Comparison of ENCODE assay signal across 11 cellular contexts in the genomic region with DNA sequence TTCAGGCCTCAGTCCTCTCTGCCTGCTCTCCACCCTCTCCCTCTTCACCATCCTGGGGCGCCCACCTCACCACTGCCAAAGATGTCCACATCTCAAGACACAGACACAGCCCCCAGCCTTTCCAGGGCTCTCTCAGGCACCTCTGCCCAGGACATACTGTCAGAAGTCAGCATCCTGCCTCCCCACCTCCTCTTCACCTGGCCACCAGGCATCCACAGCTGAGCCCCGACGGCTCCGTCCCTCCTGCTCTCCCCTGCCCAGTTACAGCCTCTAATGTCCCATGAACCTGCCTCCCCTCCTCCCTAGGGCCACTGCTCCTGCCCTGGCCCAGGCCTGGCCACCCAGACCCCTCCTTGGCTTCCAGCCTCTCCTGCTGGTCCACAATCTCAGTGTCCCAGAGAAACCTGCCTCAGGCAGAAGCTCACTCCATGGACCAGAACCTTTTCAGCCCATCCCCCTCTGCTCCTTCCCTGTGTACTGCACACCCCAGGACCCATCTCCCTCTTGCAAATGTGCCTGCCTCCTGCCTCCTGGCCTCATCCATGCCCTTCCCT. TPM values are rescaled to one million over a fixed set of nuclear protein-coding genes. Genes with fewer than 3 reads are reported as not detected.
A peak's percentile ranks its signal among the peaks of the same experiment; 100 is the strongest.
DNase-seq lines count a peak whose midpoint lies in the region; ATAC-seq and TF ChIP-seq lines count a peak whose summit lies in the region.
"Had no signal": no experiment of that assay in that cellular context is flagged by ENCODE, and none has a peak within 500 bp of the region (broad histone marks: within the 10 kb centered on the region; RNA-seq: fewer than 3 reads in every experiment).

No MANE protein-coding gene starts in this region.

- H3K36me3 ChIP-seq in muscle layer of colon (ENCODE audit: insufficient read depth, low read length): peaks cover 24% of the 10 kb centered on the region
- peaks cover 0 to 41% (median 0%) of the 10 kb centered on the region in 3 donors for H3K36me3 ChIP-seq in tibial nerve
- H3K36me3 ChIP-seq in MM.1S (replicated peaks; ENCODE audit: insufficient read depth, low read length): no peaks in the 10 kb centered on the region
- H3K36me3 ChIP-seq: BE2C had no signal

- H3F3A ChIP-seq in MM.1S (ENCODE audit: insufficient read depth, low read length): peaks cover 29% of the 10 kb centered on the region

- H2AFZ ChIP-seq in MM.1S (ENCODE audit: low read length): no peak overlapping the region

- H3K4me3 Mint-ChIP-seq in activated naive CD4-positive, alpha-beta T cell treated with anti-CD3 and anti-CD28 coated beads, Interleukin-2, amount 50 U/mL, for 24 hours: peak overlapping the region; percentile 63

- no peaks in the 10 kb centered on the region for H3K79me2 ChIP-seq in MM.1S (ENCODE audit: low read length)

- whole genome bisulfite sequencing in tibial nerve, 2 donors: 87 to 88% methylated on average over 4 of the region's 4 CpGs

- H3K9me3 ChIP-seq in muscle layer of colon (ENCODE audit: low read length) (no peaks in the 10 kb centered on the region), tibial nerve (no peaks in the 10 kb centered on the region), MM.1S (replicated peaks; ENCODE audit: insufficient read depth, low read length) (no peaks in the 10 kb centered on the region)
- H3K9me3 ChIP-seq: BE2C had no signal

- H3K4me1 ChIP-seq in muscle layer of colon (ENCODE audit: insufficient read depth, low read length): peaks cover 49% of the 10 kb centered on the region
- peaks cover 0 to 83% (median 61%) of the 10 kb centered on the region in 4 donors for H3K4me1 ChIP-seq in tibial nerve
- H3K4me1 ChIP-seq in MM.1S (ENCODE audit: low read length): peaks cover 27% of the 10 kb centered on the region

- peaks cover 63% of the 10 kb centered on the region for H3K4me1 Mint-ChIP-seq in activated naive CD4-positive, alpha-beta T cell treated with anti-CD3 and anti-CD28 coated beads, Interleukin-2, amount 50 U/mL, for 24 hours

- H3K27me3 Mint-ChIP-seq in activated naive CD4-positive, alpha-beta T cell treated with anti-CD3 and anti-CD28 coated beads, Interleukin-2, amount 50 U/mL, for 24 hours: no peaks in the 10 kb centered on the region

- no peak for TF ChIP-seq EP300 in tibial nerve (IDR thresholded peaks at IDR 0.05)

- ATAC-seq in activated naive CD4-positive, alpha-beta T cell treated with anti-CD3 and anti-CD28 coated beads, Interleukin-2, amount 50 U/mL, for 72 hours: no peak
- no peak for ATAC-seq in HG03159 (IDR thresholded peaks at IDR 0.05; ENCODE audit: unreplicated experiment)

- DNase-seq in activated naive CD4-positive, alpha-beta T cell (lab: John Stamatoyannopoulos, UW): no peak
- DNase-seq in activated naive CD4-positive, alpha-beta T cell treated with anti-CD3 and anti-CD28 coated beads, Interleukin-2, amount 50 U/mL, for 72 hours (ENCODE audit: low spot score in 2 of 2): no peak
- DNase-seq in tibial nerve (ENCODE audit: low spot score in 2 of 2): no peak
- no peak for DNase-seq in stimulated activated CD4-positive, alpha-beta T cell treated with anti-CD3 and anti-CD28 coated beads, Interleukin-4, amount 100 ng/mL, for 1 hour
- no peak for DNase-seq in MM.1S
- DNase-seq: BE2C; effector CD8-positive, alpha-beta T cell; NCI-H345 had no signal

- H3K9me3 Mint-ChIP-seq in activated naive CD4-positive, alpha-beta T cell treated with anti-CD3 and anti-CD28 coated beads, Interleukin-2, amount 50 U/mL, for 24 hours: no peaks in the 10 kb centered on the region
- no peaks in the 10 kb centered on the region for H3K9me3 Mint-ChIP-seq in activated naive CD4-positive, alpha-beta T cell treated with anti-CD3 and anti-CD28 coated beads, Interleukin-2, amount 50 U/mL, for 72 hours

- TF ChIP-seq POLR2A in tibial nerve (IDR thresholded peaks at IDR 0.05): no peak

- no peak overlapping the region for H3K4me2 ChIP-seq in MM.1S (ENCODE audit: low read depth, low read length)

- H3K4me3 ChIP-seq in muscle layer of colon (ENCODE audit: low read depth in 1 of 2, low read length in 2 of 2): no peak overlapping the region
- no peak overlapping the region for H3K4me3 ChIP-seq in tibial nerve
- no peak overlapping the region for H3K4me3 ChIP-seq in MM.1S (ENCODE audit: low read length)

- H3K9ac ChIP-seq in muscle layer of colon (ENCODE audit: low read length) (no peak overlapping the region), MM.1S (ENCODE audit: low read length) (no peak overlapping the region)

- no peaks in the 10 kb centered on the region for H3K9me2 ChIP-seq in MM.1S (replicated peaks; ENCODE audit: insufficient read depth, low read length)

- H3K27ac ChIP-seq in muscle layer of colon (ENCODE audit: low read depth, low read length) (peak overlapping the region; percentile 6), tibial nerve (peak overlapping the region; percentile 95 to 98 (median 98)), MM.1S (ENCODE audit: low read length) (no peak overlapping the region)

- H3K27me3 ChIP-seq in muscle layer of colon (ENCODE audit: control insufficient read depth in 1 of 2, insufficient read depth in 2 of 2, low read length in 2 of 2) (no peaks in the 10 kb centered on the region), tibial nerve (no peaks in the 10 kb centered on the region), MM.1S (replicated peaks; ENCODE audit: insufficient read depth, low read length) (no peaks in the 10 kb centered on the region)
- H3K27me3 ChIP-seq: BE2C had no signal

- H3K36me3 Mint-ChIP-seq in activated naive CD4-positive, alpha-beta T cell treated with anti-CD3 and anti-CD28 coated beads, Interleukin-2, amount 50 U/mL, for 24 hours: peaks cover 1% of the 10 kb centered on the region
- peaks cover 0 to 16% of the 10 kb centered on the region in 2 donors for H3K36me3 Mint-ChIP-seq in activated naive CD4-positive, alpha-beta T cell treated with anti-CD3 and anti-CD28 coated beads, Interleukin-2, amount 50 U/mL, for 72 hours

- peak overlapping the region; percentile 73 for H3K27ac Mint-ChIP-seq in activated naive CD4-positive, alpha-beta T cell treated with anti-CD3 and anti-CD28 coated beads, Interleukin-2, amount 50 U/mL, for 24 hours
- peak overlapping the region; percentile 82 to 94 for H3K27ac Mint-ChIP-seq in activated naive CD4-positive, alpha-beta T cell treated with anti-CD3 and anti-CD28 coated beads, Interleukin-2, amount 50 U/mL, for 72 hours

- TF ChIP-seq CTCF in tibial nerve (IDR thresholded peaks at IDR 0.05) (no peak), MM.1S (IDR thresholded peaks at IDR 0.05; ENCODE audit: low read length) (no peak)

- no peaks in the 10 kb centered on the region for H4K20me1 ChIP-seq in MM.1S (ENCODE audit: insufficient read depth, low read length)

RNA-seq across cellular contexts. Expression of a gene that starts 3.2 kb away (rescaled TPM):
- total RNA-seq in activated naive CD4-positive, alpha-beta T cell treated with anti-CD3 and anti-CD28 coated beads, Interleukin-2, amount 50 U/mL, for 72 hours: 10 to 100 TPM; 66.6 to 90.4 TPM
- 100 to 1,000 TPM; 236 to 476 (median 386) TPM for total RNA-seq in tibial nerve

RNA-seq across cellular contexts. Expression of a gene that starts 15.4 kb away (rescaled TPM):
- 10 to 100 TPM; 35.9 to 44.3 TPM for total RNA-seq in activated naive CD4-positive, alpha-beta T cell treated with anti-CD3 and anti-CD28 coated beads, Interleukin-2, amount 50 U/mL, for 72 hours
- total RNA-seq in tibial nerve: 10 to 100 TPM; 49.6 to 70.8 (median 56.5) TPM

RNA-seq across cellular contexts. Expression of a gene that starts 17.4 kb away (rescaled TPM):
- 10 to 100 TPM; 32.6 to 47.1 TPM for total RNA-seq in activated naive CD4-positive, alpha-beta T cell treated with anti-CD3 and anti-CD28 coated beads, Interleukin-2, amount 50 U/mL, for 72 hours
- total RNA-seq in tibial nerve: 10 to 100 TPM; 40.8 to 55.3 (median 44.6) TPM

RNA-seq across cellular contexts. Expression of a gene that starts 20.9 kb away (rescaled TPM):
- total RNA-seq in activated naive CD4-positive, alpha-beta T cell treated with anti-CD3 and anti-CD28 coated beads, Interleukin-2, amount 50 U/mL, for 72 hours: 100 to 1,000 TPM; 101 to 144 TPM
- 100 to 1,000 TPM in 3 of 4 donors, 10 to 100 TPM in 1; 87.3 to 186 (median 110) TPM for total RNA-seq in tibial nerve

RNA-seq across cellular contexts. Expression of a gene that starts 30.0 kb away (rescaled TPM):
- 10 to 100 TPM; 74.3 to 93.2 TPM for total RNA-seq in activated naive CD4-positive, alpha-beta T cell treated with anti-CD3 and anti-CD28 coated beads, Interleukin-2, amount 50 U/mL, for 72 hours
- total RNA-seq in tibial nerve: 100 to 1,000 TPM; 109 to 128 (median 112) TPM
